11 cellular contexts compared by ENCODE assay signal in the genomic region with DNA sequence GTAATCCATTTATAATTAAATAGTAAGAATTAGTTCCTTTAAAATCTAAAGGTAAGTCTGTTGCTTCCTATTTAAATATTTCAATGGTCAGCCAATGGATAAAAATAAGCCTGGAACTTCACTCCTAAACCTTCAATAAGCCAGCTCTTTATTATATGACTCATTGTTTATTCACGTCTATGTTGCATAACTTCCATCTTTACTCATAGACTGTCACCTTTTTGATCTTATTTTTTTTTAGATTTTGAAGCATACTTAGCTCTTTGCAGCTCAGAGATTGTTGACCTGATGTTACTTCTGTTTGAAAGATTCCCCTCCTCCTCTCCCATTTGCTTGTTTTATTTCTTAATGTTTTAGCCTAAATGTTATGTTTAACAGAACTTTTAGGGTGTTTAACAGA.
DNase-seq lines count a peak whose midpoint lies in the region; ATAC-seq, FAIRE-seq and TF ChIP-seq lines count a peak whose summit lies in the region.
"Had no signal": no experiment of that assay in that cellular context is flagged by ENCODE, and none has a peak within 500 bp of the region (broad histone marks: within the 10 kb centered on the region; RNA-seq: fewer than 3 reads in every experiment).

No MANE protein-coding gene starts in this region.

- H3K4me3 ChIP-seq in A549 (no peak overlapping the region), astrocyte of the spinal cord (ENCODE audit: low read depth, low read length) (no peak overlapping the region)
- H3K4me3 ChIP-seq: cardiac muscle cell had no signal

- no peaks in the 10 kb centered on the region for H3K9me3 ChIP-seq in A549

- TF ChIP-seq EP300 in A549 (IDR thresholded peaks at IDR 0.05), result no peak

- CTCF ChIA-PET in A549 (lab: Yijun Ruan, JAX), result no interaction called here

- no peak for ATAC-seq in A549

- POLR2A ChIA-PET in A549 (lab: Yijun Ruan, JAX), result no interaction called here

- H3K4me1 ChIP-seq in A549, result no peaks in the 10 kb centered on the region

- no peak for TF ChIP-seq POLR2A in A549 (IDR thresholded peaks at IDR 0.05; ENCODE audit: low read length)

- no peak overlapping the region for H3K4me2 ChIP-seq in A549

- WGBS in A549 (ENCODE audit: missing lambda C conversion rate), result 3% methylated on average over 1 of the region's 1 CpG

- in situ Hi-C loops in astrocyte of the spinal cord (cut with HindIII; ENCODE audit: low sequenced_read_pairs), result no loop called here

- no peak for DNase-seq in A549 (ENCODE audit: low read depth in 1 of 2, low spot score in 1 of 2)
- DNase-seq in HT1080 (ENCODE audit: low read depth), result peak; percentile 85
- DNase-seq in astrocyte of the spinal cord (ENCODE audit: low read depth, low spot score), result peak; percentile 73
- peak; percentile 79 for DNase-seq in kidney glomerular epithelial cell (lab: John Stamatoyannopoulos, UW)
- no peak for DNase-seq in activated CD4-positive, CD25-positive, alpha-beta regulatory T cell treated with anti-CD3 and anti-CD28 coated beads, Interleukin-2, amount 50 U/mL, for 72 hours
- no peak for DNase-seq in GOT3 (lab: John Stamatoyannopoulos, UW)
- DNase-seq in SHP77 treated with DMSO at 0.1 percent for 48 hours (lab: John Stamatoyannopoulos, UW), result no peak
- DNase-seq in NK-92 (lab: John Stamatoyannopoulos, UW; ENCODE audit: unreplicated experiment), result no peak
- DNase-seq: activated CD4-positive, alpha-beta T cell treated with anti-CD3 and anti-CD28 coated beads, Interleukin-2, amount 10 ng/mL, durations not matched to agents 7 days and 5 days; T-helper 2 cell had no signal

- no peak for FAIRE-seq in A549 (lab: Jason Lieb, UNC)

- H3K27ac ChIP-seq in A549, result no peak overlapping the region
- H3K27ac ChIP-seq: cardiac muscle cell had no signal

- TF ChIP-seq RAD21 in A549 (conservative IDR thresholded peaks at IDR 0.05 in 1 of 2, IDR thresholded peaks at IDR 0.05 in 1 of 2), result no peak

- no peak for TF ChIP-seq CTCF in A549 (IDR thresholded peaks at IDR 0.05)
- no peak for TF ChIP-seq CTCF in astrocyte of the spinal cord (IDR thresholded peaks at IDR 0.05; ENCODE audit: low read depth, low read length)

TF ChIP-seq in A549, 52 proteins besides CTCF, POLR2A, EP300 and RAD21:
- TF ChIP-seq RFX5 (IDR thresholded peaks at IDR 0.05) (no peak), MYC (IDR thresholded peaks at IDR 0.05; ENCODE audit: borderline replicate concordance, low read length) (no peak), FOSL2 (IDR thresholded peaks at IDR 0.05) (peak; percentile 41), FOSL2 (CRISPR knock-in tag; IDR thresholded peaks at IDR 0.05) (peak; percentile 47; the same call in 1 of the 2 replicates), CBX8 (IDR thresholded peaks at IDR 0.05) (no peak), FOSB (CRISPR knock-in tag; IDR thresholded peaks at IDR 0.05) (no peak)
TF ChIP-seq in A549: peak in this region for 1.

Comparison
In these comparisons a context has a peak if more than half of its experiments do, and no peak if none do; other contexts are left out.
1. DNase-seq: peak in HT1080 (single experiment), astrocyte of the spinal cord (single experiment) and kidney glomerular epithelial cell (single experiment); none in A549 (0 of 2), activated CD4-positive, CD25-positive, alpha-beta regulatory T cell treated with anti-CD3 and anti-CD28 coated beads, Interleukin-2, amount 50 U/mL, for 72 hours (single experiment), GOT3 (single experiment), SHP77 treated with DMSO at 0.1 percent for 48 hours (single experiment) and NK-92 (single experiment).